23 cellular contexts compared by ENCODE assay signal in the genomic region with DNA sequence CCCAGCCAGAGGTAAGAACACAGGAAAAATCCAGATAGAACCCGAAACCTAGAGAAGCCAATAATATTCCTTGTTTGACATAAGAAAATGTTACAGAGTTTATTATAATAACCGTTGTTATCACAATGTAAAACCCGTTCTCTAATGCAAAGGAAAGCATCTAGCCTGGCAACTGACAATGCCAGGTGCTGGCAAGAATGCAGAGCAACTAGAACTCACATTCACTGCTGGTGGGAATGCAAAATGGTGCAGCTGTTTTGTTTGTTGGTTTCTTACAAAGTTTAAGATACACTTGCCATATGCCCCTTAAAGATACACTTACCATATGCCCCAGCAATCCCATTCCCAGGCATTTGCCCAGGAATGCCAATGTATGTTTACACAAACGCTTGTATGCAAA. TPM values are rescaled to one million over a fixed set of nuclear protein-coding genes. Genes with fewer than 3 reads are reported as not detected.
DNase-seq lines count a peak whose midpoint lies in the region; ATAC-seq and TF ChIP-seq lines count a peak whose summit lies in the region.
"Had no signal": no experiment of that assay in that cellular context is flagged by ENCODE, and none has a peak within 500 bp of the region (broad histone marks: within the 10 kb centered on the region; RNA-seq: fewer than 3 reads in every experiment).

No MANE protein-coding gene starts in this region.

- no peak overlapping the region for H3K4me3 ChIP-seq in CD8-positive, alpha-beta T cell (ENCODE audit: low read depth, low read length)
- H3K4me3 ChIP-seq: A549 had no signal

- H3K27me3 Mint-ChIP-seq in CD14-positive monocyte (ENCODE audit: low read depth in 3 of 3) = no peaks in the 10 kb centered on the region
- no peaks in the 10 kb centered on the region for H3K27me3 Mint-ChIP-seq in dendritic cell treated with granulocyte-macrophage colony-stimulating factor and Interleukin-4, amounts not matched to agents 40 ng/mL and 50 ng/mL, for 4 days
- no peaks in the 10 kb centered on the region for H3K27me3 Mint-ChIP-seq in stimulated activated memory B cell treated with anti-CD40 and anti-IgM and Interleukin-4, amounts not matched to agents 10 μg/mL and 1 μg/mL and 100 μg/mL, for 72 hours
- no peaks in the 10 kb centered on the region for H3K27me3 Mint-ChIP-seq in CD8-positive, alpha-beta T cell (ENCODE audit: low read depth)
- H3K27me3 Mint-ChIP-seq: CD4-positive, CD25-positive, alpha-beta regulatory T cell; CD8-positive, alpha-beta memory T cell had no signal

- POLR2A ChIA-PET in CD8-positive, alpha-beta T cell (lab: Charles Lee) = no interaction called here

- DNase-seq in CD14-positive monocyte (ENCODE audit: low spot score) (no peak), NCI-H526 (lab: John Stamatoyannopoulos, UW) (peak; percentile 33 to 66), COLO829 (ENCODE audit: low spot score) (no peak), NCI-H187 (lab: John Stamatoyannopoulos, UW) (no peak)
- no peak for DNase-seq in CD8-positive, alpha-beta T cell
- DNase-seq: 8988T; ACHN; AML-193; Calu3; CD4-positive, CD25-positive, alpha-beta regulatory T cell; CD8-positive, alpha-beta memory T cell; COR-L47; DMS53; DMS79 treated with DMSO at 0.1 percent for 48 hours; GF-D8; GOT3; HCEC 1CT had no signal

- peak overlapping the region in 1 of 2 donors; percentile 62 for H3K4me3 Mint-ChIP-seq in CD14-positive monocyte
- H3K4me3 Mint-ChIP-seq in dendritic cell treated with granulocyte-macrophage colony-stimulating factor and Interleukin-4, amounts not matched to agents 40 ng/mL and 50 ng/mL, for 4 days = no peak overlapping the region
- no peak overlapping the region for H3K4me3 Mint-ChIP-seq in stimulated activated memory B cell treated with anti-CD40 and anti-IgM and Interleukin-4, amounts not matched to agents 10 μg/mL and 1 μg/mL and 100 μg/mL, for 72 hours
- no peak overlapping the region for H3K4me3 Mint-ChIP-seq in CD8-positive, alpha-beta T cell
- H3K4me3 Mint-ChIP-seq: CD4-positive, CD25-positive, alpha-beta regulatory T cell; CD8-positive, alpha-beta memory T cell had no signal

- no peaks in the 10 kb centered on the region for H3K27me3 ChIP-seq in CD8-positive, alpha-beta T cell (ENCODE audit: insufficient read depth, low read length)

- peaks cover 71 to 87% of the 10 kb centered on the region in 2 donors for H3K36me3 Mint-ChIP-seq in CD14-positive monocyte
- peaks cover 87% of the 10 kb centered on the region for H3K36me3 Mint-ChIP-seq in dendritic cell treated with granulocyte-macrophage colony-stimulating factor and Interleukin-4, amounts not matched to agents 40 ng/mL and 50 ng/mL, for 4 days (ENCODE audit: low read depth)
- peaks cover 72% of the 10 kb centered on the region for H3K36me3 Mint-ChIP-seq in stimulated activated memory B cell treated with anti-CD40 and anti-IgM and Interleukin-4, amounts not matched to agents 10 μg/mL and 1 μg/mL and 100 μg/mL, for 72 hours
- peaks cover 85% of the 10 kb centered on the region for H3K36me3 Mint-ChIP-seq in CD8-positive, alpha-beta T cell

- CTCF ChIA-PET in CD8-positive, alpha-beta T cell (lab: Charles Lee) = no interaction called here

- ATAC-seq in stimulated activated memory B cell treated with anti-CD40 and anti-IgM and Interleukin-4, amounts not matched to agents 10 μg/mL and 1 μg/mL and 100 μg/mL, for 72 hours = no peak
- ATAC-seq in CD8-positive, alpha-beta T cell = no peak
- ATAC-seq: A549 had no signal

- TF ChIP-seq CTCF in CD14-positive monocyte (IDR thresholded peaks at IDR 0.05) = no peak
- TF ChIP-seq CTCF in CD8-positive, alpha-beta T cell (IDR thresholded peaks at IDR 0.05) = no peak

- no peaks in the 10 kb centered on the region for H3K9me3 Mint-ChIP-seq in CD14-positive monocyte
- no peaks in the 10 kb centered on the region for H3K9me3 Mint-ChIP-seq in dendritic cell treated with granulocyte-macrophage colony-stimulating factor and Interleukin-4, amounts not matched to agents 40 ng/mL and 50 ng/mL, for 4 days
- no peaks in the 10 kb centered on the region for H3K9me3 Mint-ChIP-seq in stimulated activated memory B cell treated with anti-CD40 and anti-IgM and Interleukin-4, amounts not matched to agents 10 μg/mL and 1 μg/mL and 100 μg/mL, for 72 hours
- no peaks in the 10 kb centered on the region for H3K9me3 Mint-ChIP-seq in CD8-positive, alpha-beta T cell
- H3K9me3 Mint-ChIP-seq: CD4-positive, CD25-positive, alpha-beta regulatory T cell; CD8-positive, alpha-beta memory T cell had no signal

- H3K4me1 ChIP-seq in CD8-positive, alpha-beta T cell (ENCODE audit: insufficient read depth, low read length) = no peaks in the 10 kb centered on the region
- H3K4me1 ChIP-seq: A549 had no signal

- H3K27ac ChIP-seq in CD8-positive, alpha-beta T cell (ENCODE audit: low read depth, low read length) = no peak overlapping the region
- H3K27ac ChIP-seq: A549 had no signal

- H3K9me3 ChIP-seq in CD8-positive, alpha-beta T cell (ENCODE audit: low read length) = no peaks in the 10 kb centered on the region
- H3K9me3 ChIP-seq: A549 had no signal

- H3K27ac Mint-ChIP-seq in CD14-positive monocyte = peak overlapping the region; percentile 77 to 95 (median 85)
- H3K27ac Mint-ChIP-seq in dendritic cell treated with granulocyte-macrophage colony-stimulating factor and Interleukin-4, amounts not matched to agents 40 ng/mL and 50 ng/mL, for 4 days = peak overlapping the region; percentile 66
- peak overlapping the region; percentile 29 for H3K27ac Mint-ChIP-seq in stimulated activated memory B cell treated with anti-CD40 and anti-IgM and Interleukin-4, amounts not matched to agents 10 μg/mL and 1 μg/mL and 100 μg/mL, for 72 hours
- H3K27ac Mint-ChIP-seq in CD8-positive, alpha-beta T cell = no peak overlapping the region

- peaks cover 25% of the 10 kb centered on the region for H3K4me1 Mint-ChIP-seq in CD14-positive monocyte
- peaks cover 45% of the 10 kb centered on the region for H3K4me1 Mint-ChIP-seq in dendritic cell treated with granulocyte-macrophage colony-stimulating factor and Interleukin-4, amounts not matched to agents 40 ng/mL and 50 ng/mL, for 4 days (ENCODE audit: low read depth)
- peaks cover 11% of the 10 kb centered on the region for H3K4me1 Mint-ChIP-seq in stimulated activated memory B cell treated with anti-CD40 and anti-IgM and Interleukin-4, amounts not matched to agents 10 μg/mL and 1 μg/mL and 100 μg/mL, for 72 hours
- no peaks in the 10 kb centered on the region for H3K4me1 Mint-ChIP-seq in CD8-positive, alpha-beta T cell (ENCODE audit: low read depth)
- H3K4me1 Mint-ChIP-seq: CD4-positive, CD25-positive, alpha-beta regulatory T cell; CD8-positive, alpha-beta memory T cell had no signal

- H3K36me3 ChIP-seq in CD8-positive, alpha-beta T cell (ENCODE audit: insufficient read depth, low read length) = peaks cover 60% of the 10 kb centered on the region

- intact Hi-C loops in CD14-positive monocyte (cut with micrococcal nuclease) = no loop called here
- intact Hi-C loops in dendritic cell treated with granulocyte-macrophage colony-stimulating factor and Interleukin-4, amounts not matched to agents 40 ng/mL and 50 ng/mL, for 4 days (cut with micrococcal nuclease) = no loop called here
- intact Hi-C loops in CD8-positive, alpha-beta T cell (cut with DNase I, micrococcal nuclease) = no loop called here

RNA-seq across cellular contexts. Expression of a gene that starts 23.4 kb away (rescaled TPM):
- 10 to 100 TPM; 16.8 to 25.8 TPM for polyA plus RNA-seq in CD14-positive monocyte
- total RNA-seq in CD8-positive, alpha-beta T cell = 10 to 100 TPM; 81.5 to 82.9 TPM

RNA-seq across cellular contexts. Expression of a gene that starts 28.3 kb away (rescaled TPM):
- not detected for polyA plus RNA-seq in CD14-positive monocyte
- not detected for total RNA-seq in CD8-positive, alpha-beta T cell
- total RNA-seq: CD4-positive, CD25-positive, alpha-beta regulatory T cell; CD8-positive, alpha-beta memory T cell; Daoy; G401 had no signal
- polyA plus RNA-seq: A549; BJ; CD4-positive, CD25-positive, alpha-beta regulatory T cell; CD8-positive, alpha-beta memory T cell had no signal

Comparison
In these comparisons a context has a peak if more than half of its experiments do, and no peak if none do; other contexts are left out.
1. DNase-seq: peak in NCI-H526 (2 of 2); none in CD14-positive monocyte (single experiment), CD8-positive, alpha-beta T cell (0 of 7), COLO829 (single experiment) and NCI-H187 (0 of 2).